ENCODE assay signal across 7 cellular contexts in the genomic region with DNA sequence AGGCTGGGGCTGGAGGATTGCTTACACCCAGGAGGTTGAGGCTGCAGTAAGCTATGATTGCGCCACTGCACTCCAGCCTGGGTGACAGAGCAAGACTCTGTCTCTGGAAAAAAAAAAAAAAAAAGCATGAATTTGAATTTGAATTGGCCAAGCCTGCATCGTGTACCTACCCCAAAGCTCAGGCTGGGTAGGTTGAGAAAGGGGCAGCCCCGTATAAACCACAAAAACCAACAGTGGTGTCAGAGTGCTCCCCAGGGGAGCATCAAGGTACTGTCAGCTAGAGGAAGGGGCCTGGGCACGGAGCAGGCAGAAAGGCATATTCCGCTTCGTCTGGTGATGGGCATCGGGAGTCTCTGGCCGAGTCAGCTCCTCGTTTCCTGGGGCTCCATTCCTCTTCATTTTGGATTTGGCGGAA.
DNase-seq lines count a peak whose midpoint lies in the region; ATAC-seq and TF ChIP-seq lines count a peak whose summit lies in the region.

No MANE protein-coding gene starts in this region.

- peak; percentile 60 for TF ChIP-seq CTCF in MM.1S (IDR thresholded peaks at IDR 0.05; ENCODE audit: low read length)

- H3K4me3 ChIP-seq in MM.1S (ENCODE audit: low read length): no peak overlapping the region

- H3K4me1 Mint-ChIP-seq in activated naive CD4-positive, alpha-beta T cell treated with anti-CD3 and anti-CD28 coated beads, Interleukin-2, amount 10 ng/mL, durations not matched to agents 7 days and 5 days: peaks cover 19% of the 10 kb centered on the region

- H3K9me3 Mint-ChIP-seq in activated naive CD4-positive, alpha-beta T cell treated with anti-CD3 and anti-CD28 coated beads, Interleukin-2, amount 10 ng/mL, durations not matched to agents 7 days and 5 days: no peaks in the 10 kb centered on the region

- ATAC-seq in GM19468 (IDR thresholded peaks at IDR 0.05; ENCODE audit: extremely low read depth, unreplicated experiment): peak; percentile 46
- no peak for ATAC-seq in GM21390 (IDR thresholded peaks at IDR 0.05; ENCODE audit: unreplicated experiment)
- ATAC-seq in HG03135 (IDR thresholded peaks at IDR 0.05; ENCODE audit: unreplicated experiment): no peak

- no peaks in the 10 kb centered on the region for H3F3A ChIP-seq in MM.1S (ENCODE audit: insufficient read depth, low read length)

- no peaks in the 10 kb centered on the region for H3K79me2 ChIP-seq in MM.1S (ENCODE audit: low read length)

- no peak overlapping the region for H3K27ac Mint-ChIP-seq in activated naive CD4-positive, alpha-beta T cell treated with anti-CD3 and anti-CD28 coated beads, Interleukin-2, amount 10 ng/mL, durations not matched to agents 7 days and 5 days

- peaks cover 29% of the 10 kb centered on the region for H3K27me3 Mint-ChIP-seq in activated naive CD4-positive, alpha-beta T cell treated with anti-CD3 and anti-CD28 coated beads, Interleukin-2, amount 10 ng/mL, durations not matched to agents 7 days and 5 days

- no peaks in the 10 kb centered on the region for H3K9me3 ChIP-seq in MM.1S (replicated peaks; ENCODE audit: insufficient read depth, low read length)

- CTCF ChIA-PET in activated naive CD4-positive, alpha-beta T cell treated with anti-CD3 and anti-CD28 coated beads, Interleukin-2, amount 10 ng/mL, durations not matched to agents 7 days and 5 days (lab: Charles Lee): interaction anchor here (0.6 to 3.8 kb wide), 6 partner anchors 11 to 382 kb away, joined by 3 to 24 read pairs (median 4); no protein-coding TSS in a partner anchor

- no peaks in the 10 kb centered on the region for H4K20me1 ChIP-seq in MM.1S (ENCODE audit: insufficient read depth, low read length)

- no peak overlapping the region for H3K4me2 ChIP-seq in MM.1S (ENCODE audit: low read depth, low read length)

- no peak overlapping the region for H3K9ac ChIP-seq in MM.1S (ENCODE audit: low read length)

- H2AFZ ChIP-seq in MM.1S (ENCODE audit: low read length): no peak overlapping the region

- peaks cover 5% of the 10 kb centered on the region for H3K36me3 Mint-ChIP-seq in activated naive CD4-positive, alpha-beta T cell treated with anti-CD3 and anti-CD28 coated beads, Interleukin-2, amount 10 ng/mL, durations not matched to agents 7 days and 5 days

- H3K27ac ChIP-seq in MM.1S (ENCODE audit: low read length): no peak overlapping the region

- H3K4me1 ChIP-seq in MM.1S (ENCODE audit: low read length): no peaks in the 10 kb centered on the region

- H3K36me3 ChIP-seq in MM.1S (replicated peaks; ENCODE audit: insufficient read depth, low read length): no peaks in the 10 kb centered on the region

- no peak overlapping the region for H3K4me3 Mint-ChIP-seq in activated naive CD4-positive, alpha-beta T cell treated with anti-CD3 and anti-CD28 coated beads, Interleukin-2, amount 10 ng/mL, durations not matched to agents 7 days and 5 days

- peaks cover 16% of the 10 kb centered on the region for H3K27me3 ChIP-seq in MM.1S (replicated peaks; ENCODE audit: insufficient read depth, low read length)

- H3K9me2 ChIP-seq in MM.1S (replicated peaks; ENCODE audit: insufficient read depth, low read length): no peaks in the 10 kb centered on the region

- peak; percentile 66 for DNase-seq in MM.1S
- DNase-seq in activated naive CD4-positive, alpha-beta T cell treated with anti-CD3 and anti-CD28 coated beads, Interleukin-2, amount 10 ng/mL, durations not matched to agents 7 days and 5 days: peak; percentile 56
- DNase-seq in stimulated activated naive CD4-positive, alpha-beta T cell (lab: John Stamatoyannopoulos, UW): peak; percentile 12 to 56 (median 22)
- no peak for DNase-seq in GOT3 (lab: John Stamatoyannopoulos, UW)
